In genomic region chr2:135755573-135755972, GRCh38 we compare ENCODE assay signal across 39 cellular contexts.
"Had no signal": no experiment of that assay in that cellular context is flagged by ENCODE, and none has a peak within 500 bp of the region (broad histone marks: within the 10 kb centered on the region; RNA-seq: fewer than 3 reads in every experiment).

No MANE protein-coding gene starts in this region.

- H3K4me3 Mint-ChIP-seq: activated naive CD4-positive, alpha-beta T cell treated with anti-CD3 and anti-CD28 coated beads for 36 hours; activated naive CD4-positive, alpha-beta T cell treated with anti-CD3 and anti-CD28 coated beads, Interleukin-2, amount 10 ng/mL, durations not matched to agents 7 days and 5 days; activated naive CD4-positive, alpha-beta T cell treated with anti-CD3 and anti-CD28 coated beads, Interleukin-2, amount 50 U/mL, for 24 hours; activated naive CD8-positive, alpha-beta T cell; activated naive CD8-positive, alpha-beta T cell treated with anti-CD3 and anti-CD28 coated beads for 36 hours; activated naive CD8-positive, alpha-beta T cell treated with anti-CD3 and anti-CD28 coated beads, Interleukin-2, amount 10 ng/mL, durations not matched to agents 7 days and 5 days; activated naive CD8-positive, alpha-beta T cell treated with anti-CD3 and anti-CD28 coated beads, Interleukin-2, amount 50 U/mL, for 24 hours; activated T-cell treated with anti-CD3 and anti-CD28 coated beads, Interleukin-2, amount 50 U/mL, for 24 hours; activated T-cell treated with anti-CD3 and anti-CD28 coated beads, Interleukin-2, amount 50 U/mL, for 4 hours; activated T-cell treated with anti-CD3 and anti-CD28 coated beads, Interleukin-2, amount 50 U/mL, for 72 hours; activated T-helper 1 cell treated with anti-CD3 and anti-CD28 coated beads, Interleukin-12 subunit alpha, Interleukin-12 subunit beta, Interleukin-2, Interleukin-4 antibody, amounts not matched to agents 30 ng/mL and 10 ng/mL and 1 ng/mL, durations not matched to agents 14 hours and 24 hours and 36 hours; activated T-helper 17 cell treated with anti-CD3 and anti-CD28 coated beads, Interleukin-2, amount 50 U/mL, for 72 hours; brain; central memory CD8-positive, alpha-beta T cell had no signal

- H3K4me3 ChIP-seq: adrenal gland, ascending aorta, body of pancreas, breast epithelium, cardiac muscle cell had no signal

- H3K27me3 ChIP-seq: adrenal gland, ascending aorta, body of pancreas, brain microvascular endothelial cell, breast epithelium, cardiac muscle cell had no signal

- H3K27ac Mint-ChIP-seq: activated naive CD4-positive, alpha-beta T cell treated with anti-CD3 and anti-CD28 coated beads for 36 hours; activated naive CD4-positive, alpha-beta T cell treated with anti-CD3 and anti-CD28 coated beads, Interleukin-2, amount 10 ng/mL, durations not matched to agents 7 days and 5 days; activated naive CD4-positive, alpha-beta T cell treated with anti-CD3 and anti-CD28 coated beads, Interleukin-2, amount 50 U/mL, for 24 hours; activated naive CD4-positive, alpha-beta T cell treated with anti-CD3 and anti-CD28 coated beads, Interleukin-2, amount 50 U/mL, for 72 hours; activated naive CD8-positive, alpha-beta T cell; activated naive CD8-positive, alpha-beta T cell treated with anti-CD3 and anti-CD28 coated beads for 36 hours; activated naive CD8-positive, alpha-beta T cell treated with anti-CD3 and anti-CD28 coated beads, Interleukin-2, amount 10 ng/mL, durations not matched to agents 7 days and 5 days; activated naive CD8-positive, alpha-beta T cell treated with anti-CD3 and anti-CD28 coated beads, Interleukin-2, amount 50 U/mL, for 24 hours; activated T-cell treated with anti-CD3 and anti-CD28 coated beads, Interleukin-2, amount 50 U/mL, for 24 hours; activated T-cell treated with anti-CD3 and anti-CD28 coated beads, Interleukin-2, amount 50 U/mL, for 72 hours; activated T-helper 1 cell treated with anti-CD3 and anti-CD28 coated beads, Interleukin-12 subunit alpha, Interleukin-12 subunit beta, Interleukin-2, Interleukin-4 antibody, amounts not matched to agents 30 ng/mL and 10 ng/mL and 1 ng/mL, durations not matched to agents 14 hours and 24 hours and 36 hours; activated T-helper 17 cell treated with anti-CD3 and anti-CD28 coated beads, Interleukin-2, amount 50 U/mL, for 72 hours; activated T-helper 2 cell treated with anti-CD3 and anti-CD28 coated beads, Interferon-gamma antibody, Interleukin-2, Interleukin-4, amounts not matched to agents 10 μg/mL and 5 μg/mL and 100 μg/mL, durations not matched to agents 14 hours and 24 hours and 36 hours; brain had no signal

- H3K27ac ChIP-seq: adrenal gland, ascending aorta, body of pancreas, brain microvascular endothelial cell, breast epithelium, cardiac muscle cell had no signal

- H3K27me3 Mint-ChIP-seq: activated naive CD4-positive, alpha-beta T cell treated with anti-CD3 and anti-CD28 coated beads, Interleukin-2, amount 10 ng/mL, durations not matched to agents 7 days and 5 days; activated naive CD4-positive, alpha-beta T cell treated with anti-CD3 and anti-CD28 coated beads, Interleukin-2, amount 50 U/mL, for 24 hours; activated naive CD8-positive, alpha-beta T cell; activated naive CD8-positive, alpha-beta T cell treated with anti-CD3 and anti-CD28 coated beads for 36 hours; activated naive CD8-positive, alpha-beta T cell treated with anti-CD3 and anti-CD28 coated beads, Interleukin-2, amount 10 ng/mL, durations not matched to agents 7 days and 5 days; activated naive CD8-positive, alpha-beta T cell treated with anti-CD3 and anti-CD28 coated beads, Interleukin-2, amount 50 U/mL, for 24 hours; activated T-cell treated with anti-CD3 and anti-CD28 coated beads, Interleukin-2, amount 50 U/mL, for 24 hours; activated T-helper 17 cell treated with anti-CD3 and anti-CD28 coated beads, Interleukin-2, amount 50 U/mL, for 72 hours; brain; central memory CD8-positive, alpha-beta T cell had no signal

- H3K9me3 ChIP-seq: body of pancreas had no signal

- FAIRE-seq: astrocyte, bronchial epithelial cell had no signal

- DNase-seq: activated effector memory CD4-positive, alpha-beta T cell treated with anti-CD3 and anti-CD28 coated beads, Interleukin-2, amount 50 U/mL, for 16 hours; activated effector memory CD4-positive, alpha-beta T cell treated with Interleukin-2 at 50 U/mL for 16 hours; activated gamma-delta T cell; activated gamma-delta T cell treated with Interleukin-2 at 50 U/mL for 16 hours; activated naive CD4-positive, alpha-beta T cell; activated naive CD4-positive, alpha-beta T cell treated with anti-CD3 and anti-CD28 coated beads for 36 hours; activated naive CD4-positive, alpha-beta T cell treated with anti-CD3 and anti-CD28 coated beads, Interleukin-2, amount 10 ng/mL, durations not matched to agents 7 days and 5 days; activated naive CD4-positive, alpha-beta T cell treated with anti-CD3 and anti-CD28 coated beads, Interleukin-2, amount 50 U/mL, for 16 hours; activated naive CD4-positive, alpha-beta T cell treated with Interleukin-2 at 50 U/mL for 16 hours; activated naive CD8-positive, alpha-beta T cell treated with anti-CD3 and anti-CD28 coated beads for 36 hours; activated naive CD8-positive, alpha-beta T cell treated with anti-CD3 and anti-CD28 coated beads, Interleukin-2, amount 10 ng/mL, durations not matched to agents 7 days and 5 days; activated naive CD8-positive, alpha-beta T cell treated with anti-CD3 and anti-CD28 coated beads, Interleukin-2, amount 50 U/mL, for 24 hours; activated T-cell treated with anti-CD3 and anti-CD28 coated beads, Interleukin-2, amount 50 U/mL, for 1 hour; activated T-cell treated with anti-CD3 and anti-CD28 coated beads, Interleukin-2, amount 50 U/mL, for 24 hours; activated T-cell treated with anti-CD3 and anti-CD28 coated beads, Interleukin-2, amount 50 U/mL, for 4 hours; activated T-cell treated with anti-CD3 and anti-CD28 coated beads, Interleukin-2, amount 50 U/mL, for 48 hours; activated T-cell treated with anti-CD3 and anti-CD28 coated beads, Interleukin-2, amount 50 U/mL, for 72 hours; adrenal gland; amniotic stem cell; amygdala; anterior cingulate cortex; aorta; body of pancreas; brain microvascular endothelial cell; caudate nucleus; central memory CD4-positive, alpha-beta T cell had no signal

- ATAC-seq: activated naive CD4-positive, alpha-beta T cell treated with anti-CD3 and anti-CD28 coated beads, Interleukin-2, amount 50 U/mL, for 72 hours; activated naive CD8-positive, alpha-beta T cell treated with anti-CD3 and anti-CD28 coated beads, Interleukin-2, amount 50 U/mL, for 24 hours; activated T-cell treated with anti-CD3 and anti-CD28 coated beads, Interleukin-2, amount 50 U/mL, for 4 hours; activated T-cell treated with anti-CD3 and anti-CD28 coated beads, Interleukin-2, amount 50 U/mL, for 72 hours; activated T-helper 17 cell treated with anti-CD3 and anti-CD28 coated beads, Interleukin-2, amount 50 U/mL, for 72 hours; body of pancreas had no signal

- H3K4me1 ChIP-seq: adrenal gland, ascending aorta, body of pancreas, breast epithelium had no signal

- H3K4me1 Mint-ChIP-seq: activated naive CD4-positive, alpha-beta T cell treated with anti-CD3 and anti-CD28 coated beads, Interleukin-2, amount 10 ng/mL, durations not matched to agents 7 days and 5 days; activated naive CD8-positive, alpha-beta T cell treated with anti-CD3 and anti-CD28 coated beads, Interleukin-2, amount 10 ng/mL, durations not matched to agents 7 days and 5 days; activated T-helper 17 cell treated with anti-CD3 and anti-CD28 coated beads, Interleukin-2, amount 50 U/mL, for 72 hours; brain; central memory CD8-positive, alpha-beta T cell had no signal
